1 cellular context compared by ENCODE assay signal in the genomic region with DNA sequence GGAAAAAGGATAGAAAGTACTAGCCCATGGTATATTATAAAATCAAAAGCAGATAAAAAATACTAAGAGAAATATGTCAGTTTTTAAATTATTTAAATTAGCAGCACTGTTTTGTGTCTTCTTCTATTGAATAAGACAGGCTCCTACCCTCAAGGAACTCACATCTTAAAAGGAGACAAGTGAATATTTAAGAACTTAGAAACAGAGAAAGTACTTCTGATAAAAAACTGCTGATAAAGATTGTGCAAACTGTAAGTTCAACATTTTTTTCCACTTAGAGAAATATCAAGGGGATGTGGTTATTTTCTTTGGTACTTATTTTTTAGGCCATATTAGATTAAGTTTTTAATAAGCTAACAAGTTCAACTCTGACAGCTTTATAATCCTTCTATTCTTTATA.
TF ChIP-seq lines count a peak whose summit lies in the region.

No MANE protein-coding gene starts in this region.

TF ChIP-seq in SK-N-SH, 30 proteins besides CTCF, POLR2A, EP300 and RAD21 (continued from another document):
- TF ChIP-seq IRF3 (IDR thresholded peaks at IDR 0.05; ENCODE audit: low read depth, low read length) (no peak), FOSL2 (IDR thresholded peaks at IDR 0.05; ENCODE audit: borderline replicate concordance, low read depth) (no peak), TAF1 (IDR thresholded peaks at IDR 0.05; ENCODE audit: borderline replicate concordance, low read depth, low read length) (no peak), POLR2AphosphoS5 (IDR thresholded peaks at IDR 0.05; ENCODE audit: low read depth, low read length) (no peak), USF1 (IDR thresholded peaks at IDR 0.05; ENCODE audit: borderline replicate concordance, low read depth) (no peak), PBX3 (IDR thresholded peaks at IDR 0.05) (peak; percentile 55; the same call in 1 of the 2 replicates), JUND (IDR thresholded peaks at IDR 0.05) (peak; percentile 17; the same call in 1 of the 2 replicates), TEAD4 (IDR thresholded peaks at IDR 0.05; ENCODE audit: borderline replicate concordance, insufficient read depth) (peak; percentile 50; the same call in 1 of the 2 replicates), MEF2A (IDR thresholded peaks at IDR 0.05; ENCODE audit: borderline replicate concordance, low read depth) (no peak), RXRA (IDR thresholded peaks at IDR 0.05; ENCODE audit: borderline replicate concordance, low read depth) (no peak), TCF12 (IDR thresholded peaks at IDR 0.05) (peak; percentile 85), RCOR1 (IDR thresholded peaks at IDR 0.05; ENCODE audit: low read length) (no peak), SIN3A (IDR thresholded peaks at IDR 0.05; ENCODE audit: borderline replicate concordance, low read depth, low read length) (no peak), FOXJ3 (CRISPR knock-in tag; IDR thresholded peaks at IDR 0.05) (no peak), GABPA (IDR thresholded peaks at IDR 0.05; ENCODE audit: low read depth) (no peak), ZBTB33 (IDR thresholded peaks at IDR 0.05; ENCODE audit: borderline replicate concordance, low read depth) (no peak), GATA2 (CRISPR knock-in tag; IDR thresholded peaks at IDR 0.05) (no peak)
- TF ChIP-seq, protein P1, sequence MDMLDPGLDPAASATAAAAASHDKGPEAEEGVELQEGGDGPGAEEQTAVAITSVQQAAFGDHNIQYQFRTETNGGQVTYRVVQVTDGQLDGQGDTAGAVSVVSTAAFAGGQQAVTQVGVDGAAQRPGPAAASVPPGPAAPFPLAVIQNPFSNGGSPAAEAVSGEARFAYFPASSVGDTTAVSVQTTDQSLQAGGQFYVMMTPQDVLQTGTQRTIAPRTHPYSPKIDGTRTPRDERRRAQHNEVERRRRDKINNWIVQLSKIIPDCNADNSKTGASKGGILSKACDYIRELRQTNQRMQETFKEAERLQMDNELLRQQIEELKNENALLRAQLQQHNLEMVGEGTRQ (IDR thresholded peaks at IDR 0.05; ENCODE audit: borderline replicate concordance, low read depth, low read length), result no peak
- TF ChIP-seq, protein P2, sequence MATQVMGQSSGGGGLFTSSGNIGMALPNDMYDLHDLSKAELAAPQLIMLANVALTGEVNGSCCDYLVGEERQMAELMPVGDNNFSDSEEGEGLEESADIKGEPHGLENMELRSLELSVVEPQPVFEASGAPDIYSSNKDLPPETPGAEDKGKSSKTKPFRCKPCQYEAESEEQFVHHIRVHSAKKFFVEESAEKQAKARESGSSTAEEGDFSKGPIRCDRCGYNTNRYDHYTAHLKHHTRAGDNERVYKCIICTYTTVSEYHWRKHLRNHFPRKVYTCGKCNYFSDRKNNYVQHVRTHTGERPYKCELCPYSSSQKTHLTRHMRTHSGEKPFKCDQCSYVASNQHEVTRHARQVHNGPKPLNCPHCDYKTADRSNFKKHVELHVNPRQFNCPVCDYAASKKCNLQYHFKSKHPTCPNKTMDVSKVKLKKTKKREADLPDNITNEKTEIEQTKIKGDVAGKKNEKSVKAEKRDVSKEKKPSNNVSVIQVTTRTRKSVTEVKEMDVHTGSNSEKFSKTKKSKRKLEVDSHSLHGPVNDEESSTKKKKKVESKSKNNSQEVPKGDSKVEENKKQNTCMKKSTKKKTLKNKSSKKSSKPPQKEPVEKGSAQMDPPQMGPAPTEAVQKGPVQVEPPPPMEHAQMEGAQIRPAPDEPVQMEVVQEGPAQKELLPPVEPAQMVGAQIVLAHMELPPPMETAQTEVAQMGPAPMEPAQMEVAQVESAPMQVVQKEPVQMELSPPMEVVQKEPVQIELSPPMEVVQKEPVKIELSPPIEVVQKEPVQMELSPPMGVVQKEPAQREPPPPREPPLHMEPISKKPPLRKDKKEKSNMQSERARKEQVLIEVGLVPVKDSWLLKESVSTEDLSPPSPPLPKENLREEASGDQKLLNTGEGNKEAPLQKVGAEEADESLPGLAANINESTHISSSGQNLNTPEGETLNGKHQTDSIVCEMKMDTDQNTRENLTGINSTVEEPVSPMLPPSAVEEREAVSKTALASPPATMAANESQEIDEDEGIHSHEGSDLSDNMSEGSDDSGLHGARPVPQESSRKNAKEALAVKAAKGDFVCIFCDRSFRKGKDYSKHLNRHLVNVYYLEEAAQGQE (IDR thresholded peaks at IDR 0.05; ENCODE audit: low read depth, low read length), result no peak
